9 cellular contexts compared by ENCODE assay signal in the genomic region with DNA sequence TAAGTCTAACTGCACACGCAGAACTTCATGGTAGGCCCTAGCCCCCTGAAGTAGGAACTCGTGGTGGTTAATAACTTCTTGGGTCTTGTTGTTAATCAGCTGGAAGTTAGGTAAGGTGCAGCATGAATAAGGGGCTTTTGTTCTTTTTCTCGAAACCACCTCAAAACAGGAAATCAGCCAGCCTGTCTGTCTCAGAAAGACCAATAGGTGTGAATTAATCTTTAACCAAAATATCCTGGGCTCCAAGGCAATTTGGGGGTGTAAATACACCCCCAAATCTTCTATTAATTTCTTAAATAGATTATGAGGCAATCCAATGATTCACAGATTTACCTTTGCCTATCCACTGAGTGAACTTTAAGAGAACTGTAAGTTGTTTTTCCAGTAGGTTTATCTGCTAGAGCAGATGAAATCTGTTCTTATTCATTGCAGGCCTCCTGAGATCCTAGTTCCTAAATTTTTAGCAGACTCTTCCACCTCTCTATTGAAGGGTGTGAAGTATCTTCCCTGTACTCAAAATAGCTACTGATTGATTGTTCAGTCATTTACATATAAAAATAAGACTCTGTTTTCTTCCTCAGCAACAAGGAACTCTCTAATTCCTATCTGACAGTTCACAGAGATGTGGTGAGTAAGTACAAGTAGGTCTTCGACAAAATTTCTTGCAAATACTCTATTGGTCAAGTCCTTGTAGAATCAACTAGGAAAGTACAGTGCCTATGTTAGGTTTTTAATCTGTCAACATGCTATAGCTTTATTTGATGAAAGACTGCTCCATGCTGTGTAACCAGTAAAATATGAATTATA.
DNase-seq lines count a peak whose midpoint lies in the region; ATAC-seq and TF ChIP-seq lines count a peak whose summit lies in the region.
"Had no signal": no experiment of that assay in that cellular context is flagged by ENCODE, and none has a peak within 500 bp of the region (broad histone marks: within the 10 kb centered on the region; RNA-seq: fewer than 3 reads in every experiment).

No MANE protein-coding gene starts in this region.

- H3K4me1 ChIP-seq in tibial artery: peaks cover 0 to 33% (median 9%) of the 10 kb centered on the region in 4 donors

- no peaks in the 10 kb centered on the region for H3K36me3 Mint-ChIP-seq in activated T-cell treated with anti-CD3 and anti-CD28 coated beads, Interleukin-2, amount 50 U/mL, for 24 hours (ENCODE audit: low read depth)

- no peaks in the 10 kb centered on the region for H3K27me3 Mint-ChIP-seq in activated T-cell treated with anti-CD3 and anti-CD28 coated beads, Interleukin-2, amount 50 U/mL, for 24 hours

- peak; percentile 78 for ATAC-seq in HG02973 (IDR thresholded peaks at IDR 0.05; ENCODE audit: unreplicated experiment)

- intact Hi-C loops in tibial artery (cut with DNase I; ENCODE audit: low total_unique reads): no loop called here

- peaks cover 35% of the 10 kb centered on the region for H3K4me1 Mint-ChIP-seq in activated T-cell treated with anti-CD3 and anti-CD28 coated beads, Interleukin-2, amount 50 U/mL, for 24 hours (ENCODE audit: low read depth)

- H3K27me3 ChIP-seq in tibial artery: no peaks in the 10 kb centered on the region

- H3K9me3 ChIP-seq in tibial artery: no peaks in the 10 kb centered on the region

- peak overlapping the region; percentile 53 for H3K27ac Mint-ChIP-seq in activated T-cell treated with anti-CD3 and anti-CD28 coated beads, Interleukin-2, amount 50 U/mL, for 24 hours

- H3K36me3 ChIP-seq in tibial artery: no peaks in the 10 kb centered on the region

- no peak overlapping the region for H3K4me3 Mint-ChIP-seq in activated T-cell treated with anti-CD3 and anti-CD28 coated beads, Interleukin-2, amount 50 U/mL, for 24 hours

- H3K27ac ChIP-seq in tibial artery: peak overlapping the region; percentile 22 to 33

- no peak for TF ChIP-seq CTCF in tibial artery (IDR thresholded peaks at IDR 0.05)

- H3K9me3 Mint-ChIP-seq in activated T-cell treated with anti-CD3 and anti-CD28 coated beads, Interleukin-2, amount 50 U/mL, for 24 hours: peaks cover 2% of the 10 kb centered on the region

- DNase-seq in activated T-cell treated with anti-CD3 and anti-CD28 coated beads, Interleukin-2, amount 50 U/mL, for 24 hours: no peak
- DNase-seq in activated T-cell treated with anti-CD3 and anti-CD28 coated beads, Interleukin-2, amount 50 U/mL, for 48 hours: no peak
- peak; percentile 0 for DNase-seq in amniotic epithelial cell (ENCODE audit: low read depth)
- DNase-seq in tibial artery: no peak
- no peak for DNase-seq in NCI-H2029 treated with DMSO at 0.1 percent for 48 hours (lab: John Stamatoyannopoulos, UW)
- no peak for DNase-seq in NCI-H1417 (lab: John Stamatoyannopoulos, UW)
- DNase-seq in NCI-H748 treated with DMSO at 0.1 percent for 48 hours (lab: John Stamatoyannopoulos, UW): no peak
- DNase-seq: NCI-H510A had no signal

- H3K4me3 ChIP-seq in tibial artery: no peak overlapping the region
